29 cellular contexts compared by ENCODE assay signal in genomic region chr10:131689954-131690669, GRCh38.
DNase-seq lines count a peak whose midpoint lies in the region; ATAC-seq, FAIRE-seq and TF ChIP-seq lines count a peak whose summit lies in the region.
"Had no signal": no experiment of that assay in that cellular context is flagged by ENCODE, and none has a peak within 500 bp of the region (broad histone marks: within the 10 kb centered on the region; RNA-seq: fewer than 3 reads in every experiment).

No MANE protein-coding gene starts in this region.

- no peak overlapping the region for H4K5ac ChIP-seq in H1 (ENCODE audit: insufficient read length, low read depth, low read length)

- H3K4me3 ChIP-seq in GM23338 (no peak overlapping the region), WERI-Rb-1 (ENCODE audit: low read depth, low read length) (no peak overlapping the region), H1 (ENCODE audit: extremely low read depth in 1 of 4, insufficient read depth in 2 of 4, low read depth in 3 of 4, low read length in 4 of 4) (no peak overlapping the region)
- H3K4me3 ChIP-seq: BLaER1 treated with 17β-estradiol and CSF1 and Interleukin-3, amounts not matched to agents 10 nM and 100 nM; GM23248; SJCRH30 had no signal

- H3K14ac ChIP-seq in H1 (ENCODE audit: insufficient read length): no peak overlapping the region

- H3K27me3 Mint-ChIP-seq in GM23338 (ENCODE audit: insufficient read depth, low read depth, poor library complexity) (peaks cover 5% of the 10 kb centered on the region), mesothelial cell of epicardium (ENCODE audit: low read depth) (peaks cover 24% of the 10 kb centered on the region), Calu3 (ENCODE audit: unreplicated experiment) (peaks cover 24% of the 10 kb centered on the region)

- peak overlapping the region; percentile 2; the same call in 1 of the 2 replicates for H3K27ac Mint-ChIP-seq in GM23338
- H3K27ac Mint-ChIP-seq in mesothelial cell of epicardium: no peak overlapping the region
- no peak overlapping the region for H3K27ac Mint-ChIP-seq in Calu3 (ENCODE audit: unreplicated experiment)
- H3K27ac Mint-ChIP-seq: CD4-positive, alpha-beta memory T cell had no signal

- H2BK20ac ChIP-seq in H1 (ENCODE audit: low read length): no peak overlapping the region

- WGBS in H1 (ENCODE audit: extremely low coverage in 1 of 2, insufficient coverage in 1 of 2, insufficient read length in 1 of 2, insufficient replicate concordance in 2 of 2, low coverage in 1 of 2, low lambda C conversion rate in 2 of 2, missing lambda C conversion rate in 1 of 2), 2 experiments: 84 to 100% methylated on average over 4 to 14 of the region's 14 CpGs

- FAIRE-seq in H1 (lab: Jason Lieb, UNC): no peak
- FAIRE-seq: A204.1, G401.6, HTR-8/SVneo had no signal

- no peak overlapping the region for H3K23ac ChIP-seq in H1 (ENCODE audit: insufficient read length)

- H3K9me2 ChIP-seq in GM23338 (ENCODE audit: insufficient read depth): no peaks in the 10 kb centered on the region

- no peaks in the 10 kb centered on the region; the same call in 2 of the 3 replicates for H3K9me3 Mint-ChIP-seq in GM23338
- no peaks in the 10 kb centered on the region for H3K9me3 Mint-ChIP-seq in mesothelial cell of epicardium
- H3K9me3 Mint-ChIP-seq in Calu3 (ENCODE audit: low read depth, unreplicated experiment): peaks cover 4% of the 10 kb centered on the region

- no peak overlapping the region for H4K8ac ChIP-seq in H1 (ENCODE audit: extremely low read depth, insufficient read depth, low read length)

- H3K36me3 ChIP-seq in GM23338 (ENCODE audit: insufficient read depth): no peaks in the 10 kb centered on the region
- H3K36me3 ChIP-seq in WERI-Rb-1: no peaks in the 10 kb centered on the region
- H3K36me3 ChIP-seq in H1 (ENCODE audit: control insufficient read depth in 2 of 4, insufficient read depth in 4 of 4, low read length in 3 of 4): no peaks in the 10 kb centered on the region; a peak in 1 of 8 replicates
- H3K36me3 ChIP-seq: BLaER1 treated with 17β-estradiol and CSF1 and Interleukin-3, amounts not matched to agents 10 nM and 100 nM; SJCRH30 had no signal

- intact Hi-C loops in posterior vena cava (cut with DNase I) (loop anchor here in 1 of 2 donors (5.0 kb wide), 1 partner anchor 1142 kb away; no protein-coding TSS in a partner anchor), Calu3 (cut with micrococcal nuclease; ENCODE audit: unreplicated experiment) (no loop called here)

- H3K27me3 ChIP-seq in GM23338 (ENCODE audit: insufficient read depth): no peaks in the 10 kb centered on the region
- H3K27me3 ChIP-seq in WERI-Rb-1 (ENCODE audit: insufficient read depth, low read depth, severe bottlenecking): no peaks in the 10 kb centered on the region
- H3K27me3 ChIP-seq in H1 (replicated peaks in 1 of 4; ENCODE audit: control insufficient read depth in 3 of 4, extremely low read depth in 1 of 4, insufficient read depth in 3 of 4, low read length in 3 of 4): no peaks in the 10 kb centered on the region; a peak in 1 of 7 replicates
- H3K27me3 ChIP-seq: BLaER1 treated with 17β-estradiol and CSF1 and Interleukin-3, amounts not matched to agents 10 nM and 100 nM; SJCRH30 had no signal

- H4K91ac ChIP-seq in H1 (replicated peaks; ENCODE audit: insufficient read length, low read length): peak overlapping the region; percentile 72

- TF ChIP-seq CTCF in GM23338 (conservative IDR thresholded peaks at IDR 0.05; ENCODE audit: low read depth in 2 of 2): no peak
- TF ChIP-seq CTCF in WERI-Rb-1 (IDR thresholded peaks at IDR 0.05; ENCODE audit: low read depth, low read length): no peak
- no peak for TF ChIP-seq CTCF in H1 (IDR thresholded peaks at IDR 0.05; ENCODE audit: control extremely low read depth in 1 of 3, insufficient read depth in 1 of 3, low read depth in 1 of 3, low read length in 3 of 3)
- no peak for TF ChIP-seq CTCF in mesothelial cell of epicardium (IDR thresholded peaks at IDR 0.05; ENCODE audit: unreplicated experiment)
- no peak for TF ChIP-seq CTCF in Calu3 (IDR thresholded peaks at IDR 0.05; ENCODE audit: unreplicated experiment)

- H4K20me1 ChIP-seq in GM23338 (replicated peaks; ENCODE audit: insufficient read depth) (no peaks in the 10 kb centered on the region), H1 (replicated peaks in 1 of 2; ENCODE audit: control insufficient read depth in 1 of 2, insufficient read depth in 2 of 2, low read length in 2 of 2) (peaks cover 0 to 4% of the 10 kb centered on the region in 2 experiments)

- H2BK5ac ChIP-seq in H1 (ENCODE audit: low read depth, low read length): no peak overlapping the region; the same call in 1 of the 2 replicates

- peak overlapping the region; percentile 75 for H2BK12ac ChIP-seq in H1 (ENCODE audit: low read depth, low read length)

- H3K4me1 Mint-ChIP-seq in GM23338 (peaks cover 8% of the 10 kb centered on the region; the same call in 2 of the 3 replicates), mesothelial cell of epicardium (no peaks in the 10 kb centered on the region), Calu3 (ENCODE audit: low read depth, unreplicated experiment) (no peaks in the 10 kb centered on the region)
- H3K4me1 Mint-ChIP-seq: CD4-positive, alpha-beta memory T cell had no signal

- H3K18ac ChIP-seq in H1 (ENCODE audit: extremely low read depth, low read length): no peak overlapping the region

- H3K4me1 ChIP-seq in GM23338 (ENCODE audit: insufficient read depth) (no peaks in the 10 kb centered on the region), H1 (replicated peaks in 1 of 4; ENCODE audit: control insufficient read depth in 3 of 4, insufficient read depth in 4 of 4, low read length in 3 of 4) (peaks cover 2 to 12% (median 7%) of the 10 kb centered on the region in 4 experiments; a peak in 6 of 7 replicates)
- H3K4me1 ChIP-seq: SJCRH30 had no signal

- peaks cover 3% of the 10 kb centered on the region for H3K79me1 ChIP-seq in H1 (ENCODE audit: low read depth, low read length)

- POLR2A ChIA-PET in H1 (lab: Charles Lee; ENCODE audit: partially characterized antibody): interaction anchor here (3.1 kb wide), 1 partner anchor 14 kb away, joined by 9 read pairs; no protein-coding TSS in a partner anchor

- H3K79me2 ChIP-seq in GM23338 (replicated peaks; ENCODE audit: insufficient read depth) (no peaks in the 10 kb centered on the region), H1 (ENCODE audit: control insufficient read depth in 1 of 2, insufficient read depth in 2 of 2, low read length in 2 of 2) (no peaks in the 10 kb centered on the region)

- H2AFZ ChIP-seq in GM23338 (0 out of 2 replicates have a peak overlapping the region, but pooled peaks have one; percentile 32), H1 (ENCODE audit: low read length) (no peak overlapping the region)
- H2AFZ ChIP-seq: GM23248 had no signal

- H3K9ac ChIP-seq in H1 (replicated peaks in 1 of 4; ENCODE audit: extremely low read depth in 1 of 4, low read depth in 3 of 4, low read length in 3 of 4): no peak overlapping the region
- H3K9ac ChIP-seq: BLaER1 treated with 17β-estradiol and CSF1 and Interleukin-3, amounts not matched to agents 10 nM and 100 nM; GM23248 had no signal

- H3K4me2 ChIP-seq in GM23338: no peak overlapping the region
- H3K4me2 ChIP-seq in H1 (ENCODE audit: insufficient read depth in 1 of 2, low read depth in 2 of 2, low read length in 2 of 2): no peak overlapping the region

- 0 out of 2 replicates have a peak, but pooled peaks cover 4% of the 10 kb centered on the region for H3F3A ChIP-seq in GM23338 (replicated peaks; ENCODE audit: low read depth)

- CTCF ChIA-PET in H1 (lab: Charles Lee; ENCODE audit: partially characterized antibody) (interaction anchor here (0.8 to 2.2 kb wide), 8 partner anchors 12 to 449 kb away, joined by 3 to 7 read pairs (median 5); no protein-coding TSS in a partner anchor), Calu3 (lab: Charles Lee) (no interaction called here)

- H3K9me3 ChIP-seq in WERI-Rb-1 (ENCODE audit: severe bottlenecking): no peaks in the 10 kb centered on the region
- H3K9me3 ChIP-seq in H1 (ENCODE audit: insufficient read depth in 2 of 2, low read depth in 1 of 2, low read length in 1 of 2): no peaks in the 10 kb centered on the region
- H3K9me3 ChIP-seq: BLaER1 treated with 17β-estradiol and CSF1 and Interleukin-3, amounts not matched to agents 10 nM and 100 nM; SJCRH30 had no signal

- ATAC-seq in GM23338: no peak
- ATAC-seq in HG03378 (IDR thresholded peaks at IDR 0.05; ENCODE audit: unreplicated experiment): no peak
- ATAC-seq: PC-3, Right ventricle myocardium inferior, SK-N-SH treated with all-trans-retinoic acid at 6 μM for 48 hours had no signal

- 0 out of 2 replicates have a peak overlapping the region, but pooled peaks have one; percentile 40 for H2AK5ac ChIP-seq in H1 (ENCODE audit: low read depth, low read length)

- no peak overlapping the region for H3K4ac ChIP-seq in H1 (replicated peaks; ENCODE audit: insufficient read length, low read depth, low read length)

- no peak for DNase-seq in GM23338 (ENCODE audit: low spot score)
- no peak for DNase-seq in WERI-Rb-1
- DNase-seq in H1 (ENCODE audit: low read depth in 1 of 2, low spot score in 2 of 2): no peak
- DNase-seq in posterior vena cava (ENCODE audit: low spot score): peak; percentile 79
- no peak for DNase-seq in HT-29 (ENCODE audit: low spot score)
- no peak for DNase-seq in mesothelial cell of epicardium (ENCODE audit: low spot score in 2 of 2, unreplicated experiment in 2 of 2)
- DNase-seq in Calu3: no peak
- DNase-seq: AML-193; CD4-positive, alpha-beta memory T cell; COR-L47; GM23248; HCEC 1CT; KBM-7; NCI-H1105 treated with DMSO at 0.1 percent for 48 hours; NCI-H146; NCI-H1930; NCI-H2107; NCI-H446; NCI-H524 treated with DMSO at 0.1 percent for 48 hours; NCI-H774; PC-3; SJCRH30 had no signal

- H3K56ac ChIP-seq in H1 (replicated peaks; ENCODE audit: insufficient read length, low read depth, low read length): no peak overlapping the region

- H3K4me3 Mint-ChIP-seq in GM23338: no peak overlapping the region
- H3K4me3 Mint-ChIP-seq in mesothelial cell of epicardium: no peak overlapping the region
- H3K4me3 Mint-ChIP-seq in Calu3 (ENCODE audit: low read depth, unreplicated experiment): no peak overlapping the region

- H2BK120ac ChIP-seq in H1 (replicated peaks; ENCODE audit: low read depth, low read length): no peak overlapping the region

- TF ChIP-seq POLR2A in H1 (IDR thresholded peaks at IDR 0.05; ENCODE audit: control extremely low read depth in 1 of 2, low read depth in 2 of 2, low read length in 2 of 2): no peak

- no TSS peak for BruUV-seq in Calu3 (replicated peaks; lab: Mats Ljungman, UMichigan)

- H3K36me3 Mint-ChIP-seq in GM23338 (ENCODE audit: low read depth) (no peaks in the 10 kb centered on the region), mesothelial cell of epicardium (no peaks in the 10 kb centered on the region), Calu3 (ENCODE audit: insufficient read depth, unreplicated experiment) (no peaks in the 10 kb centered on the region)
- H3K36me3 Mint-ChIP-seq: CD4-positive, alpha-beta memory T cell had no signal

- peaks cover 10% of the 10 kb centered on the region; the same call in 1 of the 2 replicates for H3K23me2 ChIP-seq in H1 (ENCODE audit: low read depth, low read length)

- 0 out of 2 replicates have a peak overlapping the region, but pooled peaks have one; percentile 61 for H2BK15ac ChIP-seq in H1 (ENCODE audit: low read length)

- H3K27ac ChIP-seq in GM23338 (ENCODE audit: low read depth) (no peak overlapping the region), WERI-Rb-1 (peak overlapping the region; percentile 26; the same call in 1 of the 2 replicates), H1 (ENCODE audit: low read depth, low read length) (no peak overlapping the region)
- H3K27ac ChIP-seq: GM23248, SJCRH30 had no signal

- TF ChIP-seq EP300 in H1 (IDR thresholded peaks at IDR 0.05; ENCODE audit: borderline replicate concordance in 1 of 2, low read depth in 2 of 2, low read length in 2 of 2): no peak

- TF ChIP-seq RAD21 in H1 (IDR thresholded peaks at IDR 0.05 in 1 of 2, conservative IDR thresholded peaks at IDR 0.05 in 1 of 2; ENCODE audit: low read depth in 2 of 2, low read length in 2 of 2): no peak
